In genomic region chr1:8823295-8823664, GRCh38 we compare ENCODE assay signal across 2 cellular contexts.
TF ChIP-seq lines count a peak whose summit lies in the region.

No MANE protein-coding gene starts in this region.

TF ChIP-seq in SK-N-SH, 30 proteins besides CTCF, POLR2A, EP300 and RAD21 (continued from another document):
- TF ChIP-seq ZBTB33 (IDR thresholded peaks at IDR 0.05; ENCODE audit: borderline replicate concordance, low read depth), result no peak
- no peak for TF ChIP-seq GATA2 (CRISPR knock-in tag; IDR thresholded peaks at IDR 0.05)
- no peak for TF ChIP-seq IRF3 (IDR thresholded peaks at IDR 0.05; ENCODE audit: low read depth, low read length)
- TF ChIP-seq FOXM1 (IDR thresholded peaks at IDR 0.05; ENCODE audit: low read depth), result no peak
- no peak for TF ChIP-seq USF2 (IDR thresholded peaks at IDR 0.05; ENCODE audit: borderline replicate concordance, low read depth, low read length)

TF ChIP-seq in SK-N-SH treated with all-trans-retinoic acid at 6 μM for 48 hours, 23 proteins besides CTCF, POLR2A, EP300 and RAD21 (continued from another document):
- TF ChIP-seq TSHZ2 (CRISPR knock-in tag; IDR thresholded peaks at IDR 0.05) (no peak), OSR1 (CRISPR knock-in tag; IDR thresholded peaks at IDR 0.05) (no peak)
TF ChIP-seq in SK-N-SH treated with all-trans-retinoic acid at 6 μM for 48 hours: peak in this region for 0.
